8 cellular contexts compared by ENCODE assay signal in genomic region chr3:149751551-149751950, GRCh38. TPM values are rescaled to one million over a fixed set of nuclear protein-coding genes. Genes with fewer than 3 reads are reported as not detected.
A peak's percentile ranks its signal among the peaks of the same experiment; 100 is the strongest.
DNase-seq lines count a peak whose midpoint lies in the region; ATAC-seq, FAIRE-seq and TF ChIP-seq lines count a peak whose summit lies in the region.

No MANE protein-coding gene starts in this region.

- H4K20me1 ChIP-seq in PC-3 (ENCODE audit: low read length) = no peaks in the 10 kb centered on the region

- peaks cover 23% of the 10 kb centered on the region for H3K4me1 ChIP-seq in PC-3 (ENCODE audit: insufficient read depth, low read length)

- H3K9me3 ChIP-seq in PC-3 (ENCODE audit: low read length) = no peaks in the 10 kb centered on the region

- H3K27me3 ChIP-seq in GM06990 (replicated peaks; ENCODE audit: control insufficient read depth, insufficient read depth, low read length) (no peaks in the 10 kb centered on the region), PC-3 (ENCODE audit: low read length) (no peaks in the 10 kb centered on the region)

- H3K4me3 Mint-ChIP-seq in progenitor cell of endocrine pancreas (ENCODE audit: low read depth) = peak overlapping the region; percentile 99

- no peaks in the 10 kb centered on the region for H3K9me3 Mint-ChIP-seq in progenitor cell of endocrine pancreas (ENCODE audit: low read depth)

- peaks cover 28% of the 10 kb centered on the region for H3K79me2 ChIP-seq in PC-3 (ENCODE audit: low read length)

- POLR2A ChIA-PET in PC-3 (lab: Charles Lee; ENCODE audit: unreplicated experiment) = no interaction called here
- POLR2A ChIA-PET in GM10248 (lab: Yijun Ruan, JAX) = interaction anchor here (0.6 kb wide), 1 partner anchor 25 kb away, joined by 3 read pairs; no protein-coding TSS in a partner anchor

- ATAC-seq in PC-3 = peak; percentile 8; the same call in 1 of the 2 replicates

- no TSS peak for BruUV-seq in PC-3 (replicated peaks; lab: Mats Ljungman, UMichigan)

- peaks cover 4% of the 10 kb centered on the region for H3K27me3 Mint-ChIP-seq in progenitor cell of endocrine pancreas

- H3K4me2 ChIP-seq in PC-3 (ENCODE audit: low read length) = peak overlapping the region; percentile 92

- H3K9me2 ChIP-seq in PC-3 (replicated peaks; ENCODE audit: low read length) = no peaks in the 10 kb centered on the region

- no peak for DNase-seq in GM06990 (ENCODE audit: extremely low read depth, insufficient read length)
- peak; percentile 14 for DNase-seq in PC-3
- DNase-seq in epithelial cell of proximal tubule (ENCODE audit: low read depth) = no peak
- no peak for DNase-seq in progenitor cell of endocrine pancreas (ENCODE audit: low spot score, unreplicated experiment)
- no peak for DNase-seq in GM10248 (ENCODE audit: extremely low spot score)
- DNase-seq in stimulated activated CD4-positive, alpha-beta T cell treated with anti-CD3 and anti-CD28 coated beads, Interleukin-15, amount 100 ng/mL, for 24 hours = no peak
- DNase-seq in D721Med (ENCODE audit: insufficient read length, low spot score) = no peak
- DNase-seq in ecto neural progenitor cell (ENCODE audit: low spot score) = no peak

- no peak overlapping the region for H3K27ac ChIP-seq in PC-3 (ENCODE audit: low read length)

- H3K36me3 ChIP-seq in GM06990 (ENCODE audit: control insufficient read depth, insufficient read depth, low read length) (peaks cover 6% of the 10 kb centered on the region), PC-3 (ENCODE audit: low read depth, low read length) (peaks cover 22% of the 10 kb centered on the region; the same call in 1 of the 2 replicates)

- H3K27ac Mint-ChIP-seq in progenitor cell of endocrine pancreas = no peak overlapping the region

- peaks cover 6% of the 10 kb centered on the region for H3K4me1 Mint-ChIP-seq in progenitor cell of endocrine pancreas (ENCODE audit: low read depth)

- peak overlapping the region; percentile 90 for H3K9ac ChIP-seq in PC-3 (ENCODE audit: low read length)

- intact Hi-C loops in PC-3 (cut with micrococcal nuclease) = loop anchor here (5.0 kb wide), 1 partner anchor 184 kb away; no protein-coding TSS in a partner anchor

- peaks cover 12% of the 10 kb centered on the region for H3K36me3 Mint-ChIP-seq in progenitor cell of endocrine pancreas (ENCODE audit: insufficient read depth)

- FAIRE-seq in D721Med (lab: Jason Lieb, UNC) = no peak

- peak overlapping the region; percentile 89 for H2AFZ ChIP-seq in PC-3 (ENCODE audit: low read length)

- TF ChIP-seq CTCF in GM06990 (IDR thresholded peaks at IDR 0.05; ENCODE audit: insufficient read depth, low read length, poor library complexity, severe bottlenecking) (no peak), PC-3 (conservative IDR thresholded peaks at IDR 0.05; ENCODE audit: low read depth, low read length) (no peak), epithelial cell of proximal tubule (conservative IDR thresholded peaks at IDR 0.05; ENCODE audit: low read depth, low read length) (no peak), progenitor cell of endocrine pancreas (IDR thresholded peaks at IDR 0.05; ENCODE audit: unreplicated experiment) (no peak), GM10248 (IDR thresholded peaks at IDR 0.05; ENCODE audit: control extremely low read depth, extremely low read depth, low read depth, missing control alignments) (no peak), D721Med (IDR thresholded peaks at IDR 0.05; ENCODE audit: insufficient read depth, missing control alignments) (no peak)

- CTCF ChIA-PET in PC-3 (lab: Charles Lee) = interaction anchor here (1.1 to 2.1 kb wide), 3 partner anchors 14 to 94 kb away, joined by 3 to 5 read pairs (median 5); partner anchors contain the start of gene WWTR1
- CTCF ChIA-PET in GM10248 (lab: Yijun Ruan, JAX) = interaction anchor here (0.8 to 3.2 kb wide), 15 partner anchors 9 to 720 kb away, joined by 3 to 31 read pairs (median 6); no protein-coding TSS in a partner anchor

- no peaks in the 10 kb centered on the region for H3F3A ChIP-seq in PC-3 (ENCODE audit: low read length, unreplicated experiment)

- peak overlapping the region; percentile 83 for H3K4me3 ChIP-seq in GM06990 (replicated peaks; ENCODE audit: low read depth, low read length)
- H3K4me3 ChIP-seq in PC-3 (ENCODE audit: low read length) = peak overlapping the region; percentile 94
- peak overlapping the region; percentile 73 for H3K4me3 ChIP-seq in epithelial cell of proximal tubule (ENCODE audit: low read depth, low read length)

RNA-seq across cellular contexts. Expression of gene COMMD2, which starts 0.7 kb away (rescaled TPM):
- total RNA-seq in PC-3 (2014; rRNA removed) (22.7 and 24.8 TPM in 2 replicates), epithelial cell of proximal tubule (22.0 and 23.7 TPM in 2 replicates), progenitor cell of endocrine pancreas (55.3 and 60.8 TPM in 2 replicates)

RNA-seq across cellular contexts. Expression of gene ANKUB1, which starts 40.8 kb away (rescaled TPM):
- total RNA-seq in PC-3 (2014; rRNA removed) = not detected in 2 replicates
- total RNA-seq in epithelial cell of proximal tubule = not detected in 2 replicates
- not detected in 2 replicates for total RNA-seq in progenitor cell of endocrine pancreas
